17 cellular contexts compared by ENCODE assay signal in genomic region chr5:65696892-65697291, GRCh38.
"Had no signal": no experiment of that assay in that cellular context is flagged by ENCODE, and none has a peak within 500 bp of the region (broad histone marks: within the 10 kb centered on the region; RNA-seq: fewer than 3 reads in every experiment).

No MANE protein-coding gene starts in this region.

- DNase-seq: activated naive CD4-positive, alpha-beta T cell treated with anti-CD3 and anti-CD28 coated beads, Interleukin-2, amount 10 ng/mL, durations not matched to agents 7 days and 5 days; body of pancreas; cerebellar nuclear complex; gastrocnemius medialis; left cardiac atrium; mammary epithelial cell; mucosa of descending colon; natural killer cell; sigmoid colon; stimulated activated CD4-positive, alpha-beta T cell treated with anti-CD3 and anti-CD28 coated beads, Interleukin-12 subunit alpha, Interleukin-12 subunit beta, amount 100 ng/mL, for 4 hours; stimulated activated CD4-positive, alpha-beta T cell treated with anti-CD3 and anti-CD28 coated beads, Interleukin-4, amount 100 ng/mL, for 1 hour; stimulated activated CD8-positive, alpha-beta memory T cell treated with anti-CD3 and anti-CD28 coated beads, Interleukin-4, amount 100 ng/mL, for 48 hours; thyroid gland had no signal

- ATAC-seq: activated CD4-positive, CD25-positive, alpha-beta regulatory T cell treated with anti-CD3 and anti-CD28 coated beads, Interleukin-2, amount 50 U/mL, for 24 hours; body of pancreas; esophagus mucosa; left cardiac atrium; mucosa of descending colon; natural killer cell had no signal

- FAIRE-seq: endometrium, urothelium cell line had no signal
